Comparison of ENCODE assay signal across 8 cellular contexts in the genomic region with DNA sequence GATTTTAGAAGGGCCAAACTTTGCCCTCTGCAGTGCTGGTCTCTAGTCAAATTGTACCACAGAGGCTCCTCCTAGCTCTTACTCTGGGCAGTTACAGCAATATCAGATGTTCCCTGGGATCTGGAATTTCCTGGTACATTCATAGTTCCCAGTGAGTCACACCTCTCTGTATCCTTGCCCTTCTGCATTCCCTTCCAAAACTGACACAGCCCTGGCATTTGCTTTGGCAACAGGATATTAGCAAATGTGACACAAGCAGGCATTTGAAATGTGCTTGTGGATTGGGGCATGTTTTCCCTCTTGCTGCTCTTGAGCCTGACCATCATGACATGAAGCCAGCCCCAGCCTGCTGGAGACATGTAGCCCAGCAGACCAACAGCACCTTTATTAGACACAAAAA.
DNase-seq lines count a peak whose midpoint lies in the region; TF ChIP-seq lines count a peak whose summit lies in the region.

No MANE protein-coding gene starts in this region.

- H3K36me3 Mint-ChIP-seq in activated naive CD4-positive, alpha-beta T cell treated with anti-CD3 and anti-CD28 coated beads for 36 hours (ENCODE audit: low read depth) = peaks cover 2% of the 10 kb centered on the region

- no peak for TF ChIP-seq EP300 in transverse colon (IDR thresholded peaks at IDR 0.05; ENCODE audit: low read depth)

- TF ChIP-seq CTCF in hepatocyte (IDR thresholded peaks at IDR 0.05; ENCODE audit: poor library complexity) (no peak), transverse colon (IDR thresholded peaks at IDR 0.05) (peak in 1 of 5 experiments; percentile 3)

- no peaks in the 10 kb centered on the region for H3K9me2 ChIP-seq in hepatocyte (replicated peaks; ENCODE audit: insufficient read depth)

- peaks cover 8% of the 10 kb centered on the region for H3K9me3 Mint-ChIP-seq in activated naive CD4-positive, alpha-beta T cell treated with anti-CD3 and anti-CD28 coated beads for 36 hours

- CTCF ChIA-PET in activated naive CD4-positive, alpha-beta T cell treated with anti-CD3 and anti-CD28 coated beads for 36 hours (lab: Charles Lee) = interaction anchor here (0.6 to 1.1 kb wide), 2 partner anchors 12 to 35 kb away, joined by 3 read pairs; no protein-coding TSS in a partner anchor

- H3K9me3 ChIP-seq in hepatocyte (ENCODE audit: low read depth) (no peaks in the 10 kb centered on the region), transverse colon (peaks cover 0 to 5% of the 10 kb centered on the region in 2 donors)

- no peaks in the 10 kb centered on the region for H3K27me3 ChIP-seq in hepatocyte
- H3K27me3 ChIP-seq in transverse colon = no peaks in the 10 kb centered on the region

- no peaks in the 10 kb centered on the region for H3K79me2 ChIP-seq in hepatocyte

- H2AFZ ChIP-seq in hepatocyte = no peak overlapping the region

- H3K27me3 Mint-ChIP-seq in activated naive CD4-positive, alpha-beta T cell treated with anti-CD3 and anti-CD28 coated beads for 36 hours (ENCODE audit: low read depth) = peaks cover 17% of the 10 kb centered on the region

- in situ Hi-C loops in transverse colon (cut with MboI; ENCODE audit: low pct_ligation_motif_present in 1 of 4, low pct_unique_long_range_greater_than_20kb in 1 of 4, low sequenced_read_pairs in 3 of 4) = no loop called here

- H3K4me1 Mint-ChIP-seq in activated naive CD4-positive, alpha-beta T cell treated with anti-CD3 and anti-CD28 coated beads for 36 hours (ENCODE audit: low read depth) = no peaks in the 10 kb centered on the region

- H3K27ac ChIP-seq in hepatocyte = no peak overlapping the region
- H3K27ac ChIP-seq in transverse colon = peak overlapping the region in 3 of 4 donors; percentile 47 to 57 (median 50)

- H3K4me3 Mint-ChIP-seq in activated naive CD4-positive, alpha-beta T cell treated with anti-CD3 and anti-CD28 coated beads for 36 hours = no peak overlapping the region

- TF ChIP-seq POLR2A in transverse colon (IDR thresholded peaks at IDR 0.05) = no peak

- H3K4me2 ChIP-seq in hepatocyte = no peak overlapping the region

- no peaks in the 10 kb centered on the region for H4K20me1 ChIP-seq in hepatocyte (ENCODE audit: insufficient read depth, poor library complexity, severe bottlenecking)

- no peak overlapping the region for H3K27ac Mint-ChIP-seq in activated naive CD4-positive, alpha-beta T cell treated with anti-CD3 and anti-CD28 coated beads for 36 hours

- DNase-seq in SIG-M5 treated with dmso at 0.1 percent for 504 hours (lab: John Stamatoyannopoulos, UW; ENCODE audit: unreplicated experiment) (peak; percentile 46), SIG-M5 (lab: John Stamatoyannopoulos, UW) (no peak), astrocyte of the hippocampus (ENCODE audit: low read depth, low spot score) (peak; percentile 85), hepatocyte (ENCODE audit: low spot score) (peak; percentile 7), transverse colon (peak; percentile 19), NCI-H146 treated with DMSO at 0.1 percent for 48 hours (lab: John Stamatoyannopoulos, UW; ENCODE audit: unreplicated experiment) (no peak)
- DNase-seq in stimulated activated CD4-positive, alpha-beta T cell treated with anti-CD3 and anti-CD28 coated beads, Interleukin-1b, Interleukin-23, amount 100 ng/mL, for 48 hours = no peak
- DNase-seq in activated naive CD4-positive, alpha-beta T cell treated with anti-CD3 and anti-CD28 coated beads for 36 hours = no peak

- H3K36me3 ChIP-seq in hepatocyte (replicated peaks; ENCODE audit: insufficient read depth, low read depth) (no peaks in the 10 kb centered on the region), transverse colon (no peaks in the 10 kb centered on the region)

- H3K4me1 ChIP-seq in hepatocyte (ENCODE audit: insufficient read depth) = peaks cover 4% of the 10 kb centered on the region
- peaks cover 0 to 7% (median 2%) of the 10 kb centered on the region in 4 donors for H3K4me1 ChIP-seq in transverse colon

- H3K4me3 ChIP-seq in hepatocyte = no peak overlapping the region
- no peak overlapping the region for H3K4me3 ChIP-seq in transverse colon

- intact Hi-C loops in transverse colon (cut with DNase I; ENCODE audit: low total_unique reads) = no loop called here
- intact Hi-C loops in activated naive CD4-positive, alpha-beta T cell treated with anti-CD3 and anti-CD28 coated beads for 36 hours (cut with micrococcal nuclease) = no loop called here

Comparison
In these comparisons a context has a peak if more than half of its experiments do, and no peak if none do; other contexts are left out.
1. DNase-seq: peak in SIG-M5 treated with dmso at 0.1 percent for 504 hours (single experiment), astrocyte of the hippocampus (single experiment), hepatocyte (single experiment) and transverse colon (single experiment); none in SIG-M5 (single experiment), stimulated activated CD4-positive, alpha-beta T cell treated with anti-CD3 and anti-CD28 coated beads, Interleukin-1b, Interleukin-23, amount 100 ng/mL, for 48 hours (single experiment), NCI-H146 treated with DMSO at 0.1 percent for 48 hours (single experiment) and activated naive CD4-positive, alpha-beta T cell treated with anti-CD3 and anti-CD28 coated beads for 36 hours (single experiment).